11 cellular contexts compared by ENCODE assay signal in the genomic region with DNA sequence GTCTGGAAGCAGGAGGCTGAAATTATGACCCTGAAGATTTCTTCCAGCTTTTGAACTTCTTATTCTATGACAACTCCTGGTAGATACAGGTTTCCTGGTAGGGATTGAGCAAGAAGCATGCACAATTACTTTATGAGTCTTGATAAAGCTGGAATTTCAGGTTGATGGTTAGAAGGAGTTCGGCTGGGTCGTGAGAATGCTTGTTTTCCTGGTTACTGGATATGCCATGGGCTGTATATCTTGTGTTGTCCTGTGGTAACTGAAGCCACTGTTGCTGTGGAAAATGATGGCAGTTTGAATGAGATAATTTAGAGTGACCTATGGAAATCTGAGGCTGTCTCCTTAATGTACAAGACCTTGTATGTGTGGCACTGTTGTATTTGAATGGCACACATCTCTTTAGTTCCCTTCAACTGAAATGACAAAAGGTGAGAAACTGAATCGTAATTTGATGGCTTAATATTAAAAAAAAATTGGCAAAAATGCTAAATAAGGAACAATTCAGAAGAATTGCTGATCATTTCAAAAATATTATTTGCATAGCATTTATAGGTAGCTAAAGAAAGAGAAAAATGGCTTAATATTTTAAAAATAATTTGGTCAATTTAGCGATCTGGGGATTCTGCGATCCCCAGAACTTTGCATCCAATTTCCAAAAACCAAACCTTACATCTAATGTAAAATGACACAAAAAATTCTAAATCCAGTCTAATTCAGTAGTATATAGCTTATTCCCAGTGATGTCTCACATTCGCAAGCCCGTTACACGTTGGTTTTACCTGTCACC. TPM values are rescaled to one million over a fixed set of nuclear protein-coding genes. Genes with fewer than 3 reads are reported as not detected.
DNase-seq lines count a peak whose midpoint lies in the region; ATAC-seq, FAIRE-seq and TF ChIP-seq lines count a peak whose summit lies in the region.
"Had no signal": no experiment of that assay in that cellular context is flagged by ENCODE, and none has a peak within 500 bp of the region (broad histone marks: within the 10 kb centered on the region; RNA-seq: fewer than 3 reads in every experiment).

No MANE protein-coding gene starts in this region.

- H3K9ac ChIP-seq in NT2/D1 (ENCODE audit: insufficient read length, low read depth) = peak overlapping the region; percentile 66

- H3K9me3 ChIP-seq in NT2/D1 (ENCODE audit: insufficient read depth, low read length) (no peaks in the 10 kb centered on the region), pancreas (no peaks in the 10 kb centered on the region)

- H3K27me3 ChIP-seq in NT2/D1 (ENCODE audit: insufficient read depth, insufficient read length) (peaks cover 2% of the 10 kb centered on the region), pancreas (no peaks in the 10 kb centered on the region)

- H3K36me3 ChIP-seq in NT2/D1 (ENCODE audit: insufficient read depth, insufficient read length, low read length) (peaks cover 20% of the 10 kb centered on the region), pancreas (no peaks in the 10 kb centered on the region)

- WGBS in pancreas, 2 donors = 77% methylated on average over 8 of the region's 8 CpGs

- DNase-seq in NCI-H748 (lab: John Stamatoyannopoulos, UW; ENCODE audit: unreplicated experiment) = peak; percentile 4
- no peak for DNase-seq in NCI-H748 treated with DMSO at 0.1 percent for 48 hours (lab: John Stamatoyannopoulos, UW)
- no peak for DNase-seq in NT2/D1 (ENCODE audit: low read depth, low spot score)
- peak; percentile 36 for DNase-seq in epithelial cell of prostate (ENCODE audit: low read depth, low spot score)
- DNase-seq in pancreas = no peak
- DNase-seq in SW480 (ENCODE audit: low spot score) = no peak
- DNase-seq: IMR-90; stimulated activated CD4-positive, alpha-beta T cell treated with anti-CD3 and anti-CD28 coated beads, Interleukin-2, amount 100 ng/mL, for 24 hours had no signal

- H3K4me1 ChIP-seq in NT2/D1 (ENCODE audit: insufficient read depth, insufficient read length) (no peaks in the 10 kb centered on the region), pancreas (peaks cover 0 to 5% (median 5%) of the 10 kb centered on the region in 3 donors)

- ATAC-seq in pancreas (no peak), GM21515 (IDR thresholded peaks at IDR 0.05; ENCODE audit: unreplicated experiment) (no peak), GM19328 (IDR thresholded peaks at IDR 0.05; ENCODE audit: unreplicated experiment) (no peak)

- FAIRE-seq in pancreas (lab: Jason Lieb, UNC) = peak; percentile 49
- FAIRE-seq: TTC549 had no signal

- peak overlapping the region; percentile 12 for H3K27ac ChIP-seq in epithelial cell of prostate
- H3K27ac ChIP-seq in pancreas = no peak overlapping the region

- no peak for TF ChIP-seq CTCF in pancreas (IDR thresholded peaks at IDR 0.05)

- H3K4me3 ChIP-seq in NT2/D1 (ENCODE audit: insufficient read length, low read depth) (no peak overlapping the region), pancreas (no peak overlapping the region)

- intact Hi-C loops in pancreas (cut with DNase I) = loop anchor here in 1 of 3 donors (5.0 kb wide), 1 partner anchor 87 kb away; no protein-coding TSS in a partner anchor

RNA-seq across cellular contexts. Expression of a gene that starts 1.1 kb away (rescaled TPM):
- 10 to 100 TPM; 24.0 to 44.7 (median 28.7) TPM for total RNA-seq in pancreas
- 10 to 100 TPM; 20.9 to 32.0 TPM for polyA plus RNA-seq in pancreas

Comparison
In these comparisons a context has a peak if more than half of its experiments do, and no peak if none do; other contexts are left out.
1. DNase-seq: peak in NCI-H748 (single experiment) and epithelial cell of prostate (single experiment); none in NCI-H748 treated with DMSO at 0.1 percent for 48 hours (single experiment), NT2/D1 (single experiment), pancreas (0 of 6) and SW480 (single experiment).